7 cellular contexts compared by ENCODE assay signal in genomic region chr5:173047096-173047837, GRCh38. TPM values are rescaled to one million over a fixed set of nuclear protein-coding genes. Genes with fewer than 3 reads are reported as not detected.
DNase-seq lines count a peak whose midpoint lies in the region; ATAC-seq and TF ChIP-seq lines count a peak whose summit lies in the region.
"Not testable (repeated sequence)": the region's sequence is repeated elsewhere in the genome, so short reads cannot be mapped to it uniquely, and the experiment has no call there.

No MANE protein-coding gene starts in this region.

- not testable (repeated sequence) for H3K27me3 ChIP-seq in GM23338 (ENCODE audit: insufficient read depth); dorsolateral prefrontal cortex; stomach

- not testable (repeated sequence) for H3K9me2 ChIP-seq in GM23338 (ENCODE audit: insufficient read depth)

- H3K27me3 Mint-ChIP-seq in GM23338 (ENCODE audit: insufficient read depth, low read depth, poor library complexity); osteocyte (ENCODE audit: unreplicated experiment): not testable (repeated sequence)
- peaks cover 26% of the 10 kb centered on the region for H3K27me3 Mint-ChIP-seq in neural crest cell (ENCODE audit: low read depth)

- H3K4me2 ChIP-seq in GM23338 = not testable (repeated sequence)

- not testable (repeated sequence) for H3K9me3 Mint-ChIP-seq in GM23338; neural crest cell; osteocyte (ENCODE audit: unreplicated experiment)

- H2AFZ ChIP-seq in GM23338 = 0 out of 2 replicates have a peak overlapping the region, but pooled peaks have one; percentile 72

- H3K9me3 ChIP-seq in stomach = not testable (repeated sequence)

- not testable (repeated sequence) for TF ChIP-seq EP300 in stomach (IDR thresholded peaks at IDR 0.05)

- not testable (repeated sequence) for H3K4me1 Mint-ChIP-seq in GM23338; neural crest cell; osteocyte (ENCODE audit: unreplicated experiment)

- H3K4me3 Mint-ChIP-seq in GM23338; neural crest cell; osteocyte (ENCODE audit: unreplicated experiment): not testable (repeated sequence)

- H3K36me3 ChIP-seq in GM23338 (ENCODE audit: insufficient read depth); stomach: not testable (repeated sequence)

- 46 to 70% (median 54%) methylated on average over 12 of the region's 12 CpGs for WGBS in stomach, 5 donors

- intact Hi-C loops in dorsolateral prefrontal cortex (cut with DNase I); left ventricle myocardium superior (cut with micrococcal nuclease); stomach (cut with DNase I; ENCODE audit: low total_unique reads): not testable (repeated sequence)

- not testable (repeated sequence) for ATAC-seq in GM23338
- ATAC-seq in left ventricle myocardium superior = peak; percentile 38

- H3K79me2 ChIP-seq in GM23338 (replicated peaks; ENCODE audit: insufficient read depth) = not testable (repeated sequence)

- H4K20me1 ChIP-seq in GM23338 (replicated peaks; ENCODE audit: insufficient read depth) = not testable (repeated sequence)

- H3K36me3 Mint-ChIP-seq in GM23338 (ENCODE audit: low read depth); neural crest cell (ENCODE audit: low read depth); osteocyte (ENCODE audit: unreplicated experiment): not testable (repeated sequence)

- not testable (repeated sequence) for TF ChIP-seq POLR2A in stomach (IDR thresholded peaks at IDR 0.05)

- H3F3A ChIP-seq in GM23338 (replicated peaks; ENCODE audit: low read depth) = not testable (repeated sequence)

- not testable (repeated sequence) for H3K4me3 ChIP-seq in GM23338, dorsolateral prefrontal cortex, stomach

- TF ChIP-seq CTCF in GM23338 (conservative IDR thresholded peaks at IDR 0.05; ENCODE audit: low read depth in 2 of 2); dorsolateral prefrontal cortex (IDR thresholded peaks at IDR 0.05 in 54 of 56, conservative IDR thresholded peaks at IDR 0.05 in 2 of 56; ENCODE audit: low read depth in 1 of 56, partially characterized antibody in 56 of 56); neural crest cell (conservative IDR thresholded peaks at IDR 0.05); osteocyte (IDR thresholded peaks at IDR 0.05); stomach (IDR thresholded peaks at IDR 0.05): not testable (repeated sequence)

- not testable (repeated sequence) for H3K27ac ChIP-seq in GM23338 (ENCODE audit: low read depth); stomach
- H3K27ac ChIP-seq in dorsolateral prefrontal cortex = peak overlapping the region in 33 of 59 donors; percentile 3 to 72 (median 46)

- H3K27ac Mint-ChIP-seq in GM23338; osteocyte (ENCODE audit: unreplicated experiment): not testable (repeated sequence)
- H3K27ac Mint-ChIP-seq in neural crest cell (ENCODE audit: unreplicated experiment) = peak overlapping the region; percentile 73

- DNase-seq in GM23338 (ENCODE audit: low spot score); left ventricle myocardium superior; neural crest cell (ENCODE audit: low read depth, low spot score): not testable (repeated sequence)
- peak; percentile 25 for DNase-seq in activated CD8-positive, alpha-beta memory T cell treated with anti-CD3 and anti-CD28 coated beads, Interleukin-2, amount 50 U/mL, for 48 hours
- peak in 2 of 10 donors; percentile 16 to 29 for DNase-seq in dorsolateral prefrontal cortex
- peak; percentile 63 for DNase-seq in osteocyte (ENCODE audit: extremely low spot score, unreplicated experiment)
- peak; percentile 33 for DNase-seq in stomach

- H3K4me1 ChIP-seq in GM23338 (ENCODE audit: insufficient read depth); stomach: not testable (repeated sequence)

RNA-seq across cellular contexts. Expression of gene CREBRF, which starts 8.9 kb away (rescaled TPM):
- 3.3 and 3.5 TPM in 2 replicates for total RNA-seq in GM23338 (2014; rRNA removed; shearing (Covaris generic))
- 2.0 TPM in 2 replicates for polyA plus RNA-seq in GM23338 (2016; fragmentation: Nextera tagmentation; extraction: Ambion mirVana)
- total RNA-seq in dorsolateral prefrontal cortex = 10 to 100 TPM; 44.1 to 80.1 (median 58.8) TPM
- total RNA-seq in left ventricle myocardium superior = 28.3 TPM
- 4.6 and 5.2 TPM in 2 replicates for total RNA-seq in neural crest cell
- 22.3 and 23.8 TPM in 2 replicates for total RNA-seq in osteocyte
- total RNA-seq in stomach = 10 to 100 TPM in 4 of 5 donors, 1 to 10 TPM in 1; 9.4 to 42.3 (median 33.0) TPM
- 1 to 10 TPM; 3.2 to 4.1 (median 4.0) TPM for polyA plus RNA-seq in stomach
